8 cellular contexts compared by ENCODE assay signal in genomic region chr5:94969174-94969573, GRCh38.
A peak's percentile ranks its signal among the peaks of the same experiment; 100 is the strongest.
DNase-seq lines count a peak whose midpoint lies in the region; ATAC-seq and TF ChIP-seq lines count a peak whose summit lies in the region.

No MANE protein-coding gene starts in this region.

- no peak for TF ChIP-seq POLR2A in suprapubic skin (IDR thresholded peaks at IDR 0.05)

- no peak overlapping the region for H3K4me3 ChIP-seq in suprapubic skin

- no peaks in the 10 kb centered on the region for H3K4me1 ChIP-seq in suprapubic skin

- TF ChIP-seq EP300 in suprapubic skin (IDR thresholded peaks at IDR 0.05) = no peak

- H3K4me1 Mint-ChIP-seq in activated CD4-positive, alpha-beta T cell treated with anti-CD3 and anti-CD28 coated beads, Interleukin-2, amount 10 ng/mL, durations not matched to agents 24 days and 14 days = no peaks in the 10 kb centered on the region

- no peaks in the 10 kb centered on the region for H3K36me3 ChIP-seq in suprapubic skin

- 0 out of 2 replicates have a peak, but pooled peaks have one; percentile 4 for TF ChIP-seq CTCF in GM12874 (IDR thresholded peaks at IDR 0.05; ENCODE audit: insufficient read depth, low read depth, low read length)
- TF ChIP-seq CTCF in suprapubic skin (IDR thresholded peaks at IDR 0.05) = no peak

- peaks cover 4% of the 10 kb centered on the region for H3K9me3 ChIP-seq in suprapubic skin

- DNase-seq in lung microvascular endothelial cell (ENCODE audit: low read depth in 2 of 2) (peak; percentile 29 to 35), suprapubic skin (ENCODE audit: low spot score in 2 of 2) (no peak), GDM1 (lab: John Stamatoyannopoulos, UW) (no peak)
- DNase-seq in activated CD4-positive, alpha-beta T cell treated with anti-CD3 and anti-CD28 coated beads, Interleukin-2, amount 10 ng/mL, durations not matched to agents 24 days and 14 days = no peak

- intact Hi-C loops in activated CD4-positive, alpha-beta T cell treated with anti-CD3 and anti-CD28 coated beads, Interleukin-2, amount 10 ng/mL, durations not matched to agents 24 days and 14 days (cut with micrococcal nuclease) = loop anchor here (2.0 kb wide), 1 partner anchor 292 kb away; no protein-coding TSS in a partner anchor

- peak; percentile 50 for ATAC-seq in HG03378 (IDR thresholded peaks at IDR 0.05; ENCODE audit: unreplicated experiment)
- ATAC-seq in SK-N-SH treated with all-trans-retinoic acid at 6 μM for 48 hours = peak; percentile 86
- ATAC-seq in HG02642 (IDR thresholded peaks at IDR 0.05; ENCODE audit: poor library complexity, unreplicated experiment) = no peak

- H3K27ac ChIP-seq in suprapubic skin = no peak overlapping the region

- no peak overlapping the region for H3K27ac Mint-ChIP-seq in activated CD4-positive, alpha-beta T cell treated with anti-CD3 and anti-CD28 coated beads, Interleukin-2, amount 10 ng/mL, durations not matched to agents 24 days and 14 days

- H3K27me3 ChIP-seq in suprapubic skin = no peaks in the 10 kb centered on the region

- H3K27me3 Mint-ChIP-seq in activated CD4-positive, alpha-beta T cell treated with anti-CD3 and anti-CD28 coated beads, Interleukin-2, amount 10 ng/mL, durations not matched to agents 24 days and 14 days = no peaks in the 10 kb centered on the region

- H3K9me3 Mint-ChIP-seq in activated CD4-positive, alpha-beta T cell treated with anti-CD3 and anti-CD28 coated beads, Interleukin-2, amount 10 ng/mL, durations not matched to agents 24 days and 14 days = no peaks in the 10 kb centered on the region

- H3K4me3 Mint-ChIP-seq in activated CD4-positive, alpha-beta T cell treated with anti-CD3 and anti-CD28 coated beads, Interleukin-2, amount 10 ng/mL, durations not matched to agents 24 days and 14 days = no peak overlapping the region

- WGBS in suprapubic skin = 47% methylated on average over 3 of the region's 3 CpGs

- H3K36me3 Mint-ChIP-seq in activated CD4-positive, alpha-beta T cell treated with anti-CD3 and anti-CD28 coated beads, Interleukin-2, amount 10 ng/mL, durations not matched to agents 24 days and 14 days (ENCODE audit: low read depth) = no peaks in the 10 kb centered on the region

TF ChIP-seq in SK-N-SH treated with all-trans-retinoic acid at 6 μM for 48 hours, 23 proteins besides CTCF, POLR2A, EP300 and RAD21:
- no peak for TF ChIP-seq TSHZ2 (CRISPR knock-in tag; IDR thresholded peaks at IDR 0.05)
- no peak for TF ChIP-seq ZC3H10 (CRISPR knock-in tag; IDR thresholded peaks at IDR 0.05)
- no peak for TF ChIP-seq ZFP30 (CRISPR knock-in tag; IDR thresholded peaks at IDR 0.05)
- TF ChIP-seq ZNF565 (CRISPR knock-in tag; conservative IDR thresholded peaks at IDR 0.05; ENCODE audit: low read depth) = no peak
- TF ChIP-seq ZNF8 (CRISPR knock-in tag; IDR thresholded peaks at IDR 0.05) = no peak
- TF ChIP-seq RARB (CRISPR knock-in tag; IDR thresholded peaks at IDR 0.05) = no peak
- no peak for TF ChIP-seq ARNTL (CRISPR knock-in tag; IDR thresholded peaks at IDR 0.05; ENCODE audit: borderline replicate concordance, low read depth)
- no peak for TF ChIP-seq SNAI2 (CRISPR knock-in tag; IDR thresholded peaks at IDR 0.05)
- TF ChIP-seq CSRNP3 (CRISPR knock-in tag; IDR thresholded peaks at IDR 0.05) = no peak

Comparison
In these comparisons a context has a peak if more than half of its experiments do, and no peak if none do; other contexts are left out.
1. DNase-seq: peak in lung microvascular endothelial cell (2 of 2); none in suprapubic skin (0 of 2), activated CD4-positive, alpha-beta T cell treated with anti-CD3 and anti-CD28 coated beads, Interleukin-2, amount 10 ng/mL, durations not matched to agents 24 days and 14 days (single experiment) and GDM1 (single experiment).